ENCODE assay signal across 8 cellular contexts in the genomic region with DNA sequence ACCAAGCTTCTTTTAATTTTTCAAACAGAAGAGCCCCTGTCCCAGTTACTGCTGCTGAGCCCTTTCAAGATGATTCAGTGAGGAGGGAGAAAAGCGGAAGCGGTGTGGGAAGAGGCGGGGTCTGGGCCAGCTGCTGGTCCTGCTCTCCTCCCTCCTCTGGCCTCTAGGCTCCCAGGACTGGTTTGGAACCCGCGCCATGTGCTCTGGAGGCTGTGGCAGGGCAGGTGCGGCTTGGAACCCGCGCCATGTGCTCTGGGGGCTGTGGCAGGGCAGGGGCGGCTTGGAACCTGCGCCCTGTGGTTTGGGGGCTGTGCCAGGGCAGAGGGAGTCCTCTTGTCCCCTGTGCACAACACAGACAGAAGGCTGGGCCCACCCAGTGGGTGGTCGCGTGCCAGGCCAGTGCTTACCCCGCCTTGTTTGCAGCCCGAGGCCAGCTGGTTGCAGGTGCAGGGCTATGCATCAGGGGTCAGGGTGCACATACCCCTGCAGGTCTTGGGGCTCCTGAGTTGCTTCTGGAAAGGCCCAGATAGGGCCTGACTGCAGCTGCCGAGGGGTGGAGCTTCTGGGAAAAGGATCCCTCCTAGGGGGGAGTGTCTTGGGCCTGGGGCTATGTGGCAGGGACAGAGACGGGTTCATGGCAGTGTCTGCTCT. TPM values are rescaled to one million over a fixed set of nuclear protein-coding genes. Genes with fewer than 3 reads are reported as not detected.
A peak's percentile ranks its signal among the peaks of the same experiment; 100 is the strongest.
DNase-seq lines count a peak whose midpoint lies in the region; ATAC-seq and TF ChIP-seq lines count a peak whose summit lies in the region.
"Had no signal": no experiment of that assay in that cellular context is flagged by ENCODE, and none has a peak within 500 bp of the region (broad histone marks: within the 10 kb centered on the region; RNA-seq: fewer than 3 reads in every experiment).

No MANE protein-coding gene starts in this region.

- no peak for TF ChIP-seq CTCF in MM.1S (IDR thresholded peaks at IDR 0.05; ENCODE audit: low read length)

- CTCF ChIA-PET in HEK293T (lab: Yijun Ruan, JAX), result no interaction called here

- H3K4me2 ChIP-seq in MM.1S (ENCODE audit: low read depth, low read length), result peak overlapping the region; percentile 68; the same call in 1 of the 2 replicates

- no peaks in the 10 kb centered on the region for H3K36me3 Mint-ChIP-seq in activated T-helper 17 cell treated with anti-CD3 and anti-CD28 coated beads, Interleukin-2, amount 50 U/mL, for 72 hours (ENCODE audit: low read depth)

- no peaks in the 10 kb centered on the region for H3K9me3 ChIP-seq in MM.1S (replicated peaks; ENCODE audit: insufficient read depth, low read length)

- no peaks in the 10 kb centered on the region for H3K27me3 Mint-ChIP-seq in activated T-helper 17 cell treated with anti-CD3 and anti-CD28 coated beads, Interleukin-2, amount 50 U/mL, for 72 hours

- peaks cover 5% of the 10 kb centered on the region for H3K4me1 Mint-ChIP-seq in activated T-helper 17 cell treated with anti-CD3 and anti-CD28 coated beads, Interleukin-2, amount 50 U/mL, for 72 hours

- POLR2A ChIA-PET in HEK293T (lab: Yijun Ruan, JAX), result no interaction called here

- H3K27ac Mint-ChIP-seq in activated T-helper 17 cell treated with anti-CD3 and anti-CD28 coated beads, Interleukin-2, amount 50 U/mL, for 72 hours, result peak overlapping the region; percentile 84

- 0 out of 2 replicates have a peak overlapping the region, but pooled peaks have one; percentile 26 for H2AFZ ChIP-seq in MM.1S (ENCODE audit: low read length)

- no peaks in the 10 kb centered on the region for H3K9me2 ChIP-seq in MM.1S (replicated peaks; ENCODE audit: insufficient read depth, low read length)

- DNase-seq in MM.1S, result peak; percentile 46
- peak; percentile 32 for DNase-seq in retina
- no peak for DNase-seq in KG1 (lab: John Stamatoyannopoulos, UW)
- no peak for DNase-seq in HEK293T (ENCODE audit: extremely low spot score)
- no peak for DNase-seq in kidney glomerular epithelial cell (lab: John Stamatoyannopoulos, UW)

- peak overlapping the region; percentile 39 for H3K4me3 ChIP-seq in MM.1S (ENCODE audit: low read length)

- no peaks in the 10 kb centered on the region for H3K79me2 ChIP-seq in MM.1S (ENCODE audit: low read length)

- no peak overlapping the region; the same call in 1 of the 2 replicates for H3K9ac ChIP-seq in MM.1S (ENCODE audit: low read length)

- peak overlapping the region; percentile 77 for H3K4me3 Mint-ChIP-seq in activated T-helper 17 cell treated with anti-CD3 and anti-CD28 coated beads, Interleukin-2, amount 50 U/mL, for 72 hours

- no peaks in the 10 kb centered on the region for H4K20me1 ChIP-seq in MM.1S (ENCODE audit: insufficient read depth, low read length)

- no peaks in the 10 kb centered on the region for H3K4me1 ChIP-seq in MM.1S (ENCODE audit: low read length)

- no peaks in the 10 kb centered on the region for H3K9me3 Mint-ChIP-seq in activated T-helper 17 cell treated with anti-CD3 and anti-CD28 coated beads, Interleukin-2, amount 50 U/mL, for 72 hours

- peak; percentile 29 for ATAC-seq in activated T-helper 17 cell treated with anti-CD3 and anti-CD28 coated beads, Interleukin-2, amount 50 U/mL, for 72 hours (replicated peaks)
- ATAC-seq: right cardiac atrium had no signal

- H3F3A ChIP-seq in MM.1S (ENCODE audit: insufficient read depth, low read length), result no peaks in the 10 kb centered on the region

- TF ChIP-seq POLR2A in GM18526 (IDR thresholded peaks at IDR 0.05; ENCODE audit: extremely low read depth, insufficient read length), result peak; percentile 5

- peak overlapping the region; percentile 48; the same call in 1 of the 2 replicates for H3K27ac ChIP-seq in MM.1S (ENCODE audit: low read length)

- H3K36me3 ChIP-seq in MM.1S (replicated peaks; ENCODE audit: insufficient read depth, low read length), result no peaks in the 10 kb centered on the region

- H3K27me3 ChIP-seq in MM.1S (replicated peaks; ENCODE audit: insufficient read depth, low read length), result no peaks in the 10 kb centered on the region

TF ChIP-seq in HEK293T, 16 proteins besides CTCF, POLR2A, EP300 and RAD21:
- no peak for TF ChIP-seq L3MBTL2 (conservative IDR thresholded peaks at IDR 0.05)
- no peak for TF ChIP-seq LEF1 (IDR thresholded peaks at IDR 0.05; ENCODE audit: borderline replicate concordance)
- no peak for TF ChIP-seq FOXK2 (IDR thresholded peaks at IDR 0.05)
- no peak for TF ChIP-seq NFRKB (IDR thresholded peaks at IDR 0.05)

RNA-seq across cellular contexts. Expression of gene ALG1L2, which starts 12.2 kb away (rescaled TPM):
- total RNA-seq in activated T-helper 17 cell treated with anti-CD3 and anti-CD28 coated beads, Interleukin-2, amount 50 U/mL, for 72 hours, result 1 to 10 TPM; 1.1 to 1.7 TPM

Comparison
In these comparisons a context has a peak if more than half of its experiments do, and no peak if none do; other contexts are left out.
1. DNase-seq: peak in MM.1S (single experiment) and retina (single experiment); none in KG1 (single experiment), HEK293T (single experiment) and kidney glomerular epithelial cell (single experiment).